Comparison of ENCODE assay signal across 19 cellular contexts in genomic region chr1:156808186-156809030, GRCh38. TPM values are rescaled to one million over a fixed set of nuclear protein-coding genes. Genes with fewer than 3 reads are reported as not detected.
DNase-seq lines count a peak whose midpoint lies in the region; ATAC-seq, FAIRE-seq and TF ChIP-seq lines count a peak whose summit lies in the region.
"Had no signal": no experiment of that assay in that cellular context is flagged by ENCODE, and none has a peak within 500 bp of the region (broad histone marks: within the 10 kb centered on the region; RNA-seq: fewer than 3 reads in every experiment).

No MANE protein-coding gene starts in this region.

- no peak for FAIRE-seq in K562 (lab: Jason Lieb, UNC)
- FAIRE-seq: keratinocyte had no signal

- peaks cover 69% of the 10 kb centered on the region for H3K4me1 Mint-ChIP-seq in activated CD4-positive, alpha-beta T cell treated with anti-CD3 and anti-CD28 coated beads, Interleukin-2, amount 10 ng/mL, durations not matched to agents 24 days and 14 days

- DNase-seq in activated CD4-positive, alpha-beta T cell treated with anti-CD3 and anti-CD28 coated beads, Interleukin-2, amount 10 ng/mL, durations not matched to agents 24 days and 14 days, result no peak
- DNase-seq in activated CD4-positive, alpha-beta T cell treated with anti-CD3 and anti-CD28 coated beads for 1 hour, result no peak
- no peak for DNase-seq in K562 (ENCODE audit: extremely low read depth in 1 of 4, low spot score in 3 of 4)
- DNase-seq in neuronal stem cell (ENCODE audit: low spot score), result no peak
- no peak for DNase-seq in left lung
- DNase-seq in GM20000 (ENCODE audit: low spot score), result no peak
- DNase-seq in erythroblast (lab: John Stamatoyannopoulos, UW), result no peak
- DNase-seq: activated CD4-positive, alpha-beta T cell treated with anti-CD3 and anti-CD28 coated beads for 4 hours; GM23248; NCI-H1436; NCI-H748 treated with DMSO at 0.1 percent for 48 hours; PC-3; T-helper 9 cell had no signal

- no peaks in the 10 kb centered on the region for H3K79me1 ChIP-seq in neuronal stem cell (ENCODE audit: low read depth, low read length)

- H3K4ac ChIP-seq in neuronal stem cell (ENCODE audit: low read length), result no peak overlapping the region

- H2BK15ac ChIP-seq in neuronal stem cell (ENCODE audit: low read length), result no peak overlapping the region

- TF ChIP-seq RAD21 in K562 (CRISPR knock-in tag; conservative IDR thresholded peaks at IDR 0.05 in 1 of 2, IDR thresholded peaks at IDR 0.05 in 1 of 2), result no peak

- H4K8ac ChIP-seq in neuronal stem cell (ENCODE audit: low read depth, low read length), result no peak overlapping the region

- H3K79me2 ChIP-seq in OCI-LY3 (ENCODE audit: low read length), result peaks cover 20% of the 10 kb centered on the region
- peaks cover 12% of the 10 kb centered on the region for H3K79me2 ChIP-seq in K562 (ENCODE audit: control insufficient read depth, insufficient read depth, low read length)

- peaks cover 82% of the 10 kb centered on the region for H3K36me3 Mint-ChIP-seq in activated CD4-positive, alpha-beta T cell treated with anti-CD3 and anti-CD28 coated beads, Interleukin-2, amount 10 ng/mL, durations not matched to agents 24 days and 14 days (ENCODE audit: low read depth)

- H3K27ac ChIP-seq in OCI-LY3 (ENCODE audit: low read length) (peak overlapping the region; percentile 88), K562 (ENCODE audit: extremely low read depth, low read depth, low read length) (no peak overlapping the region), neuronal stem cell (replicated peaks; ENCODE audit: low read length) (no peak overlapping the region), left lung (no peak overlapping the region)
- H3K27ac ChIP-seq: GM23248 had no signal

- no peaks in the 10 kb centered on the region for H3K27me3 Mint-ChIP-seq in activated CD4-positive, alpha-beta T cell treated with anti-CD3 and anti-CD28 coated beads, Interleukin-2, amount 10 ng/mL, durations not matched to agents 24 days and 14 days

- H3K27me3 ChIP-seq in OCI-LY3 (ENCODE audit: low read depth, low read length) (no peaks in the 10 kb centered on the region), K562 (ENCODE audit: control insufficient read depth in 2 of 2, insufficient read depth in 2 of 2, low read length in 2 of 2) (no peaks in the 10 kb centered on the region), neuronal stem cell (ENCODE audit: control insufficient read depth in 3 of 3, insufficient read depth in 3 of 3, low read depth in 1 of 3, low read length in 3 of 3) (peaks cover 0 to 15% (median 10%) of the 10 kb centered on the region in 3 experiments), left lung (peaks cover 0 to 11% of the 10 kb centered on the region in 2 donors)

- H2BK120ac ChIP-seq in neuronal stem cell (ENCODE audit: low read depth, low read length), result peak overlapping the region; percentile 26

- peak overlapping the region; percentile 27 for H2BK5ac ChIP-seq in neuronal stem cell (ENCODE audit: low read length)

- no peak overlapping the region for H3K18ac ChIP-seq in neuronal stem cell (ENCODE audit: low read length)

- peak overlapping the region; percentile 84 for H3K27ac Mint-ChIP-seq in activated CD4-positive, alpha-beta T cell treated with anti-CD3 and anti-CD28 coated beads, Interleukin-2, amount 10 ng/mL, durations not matched to agents 24 days and 14 days
- H3K27ac Mint-ChIP-seq: memory B cell had no signal

- in situ Hi-C loops in K562 (cut with MboI), result no loop called here

- H3K23ac ChIP-seq in neuronal stem cell (ENCODE audit: low read depth, low read length, poor library complexity), result peak overlapping the region; percentile 38

- H2AFZ ChIP-seq in OCI-LY3 (ENCODE audit: low read depth, low read length), result no peak overlapping the region
- H2AFZ ChIP-seq in K562 (ENCODE audit: low read depth, low read length), result no peak overlapping the region
- H2AFZ ChIP-seq in neuronal stem cell (ENCODE audit: low read length), result no peak overlapping the region
- H2AFZ ChIP-seq: GM23248 had no signal

- TF ChIP-seq POLR2A in K562 (conservative IDR thresholded peaks at IDR 0.05) (no peak), erythroblast (IDR thresholded peaks at IDR 0.05; ENCODE audit: low read length) (no peak)

- no peak for TF ChIP-seq EP300 in K562 (IDR thresholded peaks at IDR 0.05; ENCODE audit: low read length)

- TF ChIP-seq CTCF in OCI-LY3 (IDR thresholded peaks at IDR 0.05; ENCODE audit: low read depth, low read length) (no peak), K562 (IDR thresholded peaks at IDR 0.05 in 2 of 3, conservative IDR thresholded peaks at IDR 0.05 in 1 of 3; ENCODE audit: insufficient read depth in 2 of 3, low read depth in 1 of 3, low read length in 3 of 3) (no peak), left lung (IDR thresholded peaks at IDR 0.05) (no peak), GM20000 (IDR thresholded peaks at IDR 0.05; ENCODE audit: extremely low read depth, missing control alignments) (no peak)

- H3K4me3 Mint-ChIP-seq in activated CD4-positive, alpha-beta T cell treated with anti-CD3 and anti-CD28 coated beads, Interleukin-2, amount 10 ng/mL, durations not matched to agents 24 days and 14 days, result peak overlapping the region; percentile 62
- H3K4me3 Mint-ChIP-seq: memory B cell had no signal

- POLR2A ChIA-PET in K562 (lab: Yijun Ruan, JAX), result interaction anchor here (0.6 to 1.6 kb wide), 5 partner anchors 9 to 235 kb away, joined by 3 to 7 read pairs (median 3); partner anchors contain the start of genes ISG20L2 and METTL25B

- H3K4me3 ChIP-seq in OCI-LY3 (ENCODE audit: low read length) (peak overlapping the region; percentile 79), K562 (no peak overlapping the region), neuronal stem cell (ENCODE audit: low read length in 2 of 2) (no peak overlapping the region), left lung (no peak overlapping the region)
- H3K4me3 ChIP-seq: GM23248, smooth muscle cell had no signal

- no peak overlapping the region for H2BK12ac ChIP-seq in neuronal stem cell (ENCODE audit: low read length)

- no peaks in the 10 kb centered on the region for H3K9me3 Mint-ChIP-seq in activated CD4-positive, alpha-beta T cell treated with anti-CD3 and anti-CD28 coated beads, Interleukin-2, amount 10 ng/mL, durations not matched to agents 24 days and 14 days
- H3K9me3 Mint-ChIP-seq: memory B cell had no signal

- no peak overlapping the region for H3K14ac ChIP-seq in neuronal stem cell (ENCODE audit: low read length)

- no TSS peak for BruUV-seq in K562 (replicated peaks; lab: Mats Ljungman, UMichigan)

- H2AK5ac ChIP-seq in neuronal stem cell (ENCODE audit: low read depth, low read length), result peak overlapping the region; percentile 21

- ATAC-seq in K562, result no peak
- no peak for ATAC-seq in left lung
- ATAC-seq: PC-3 had no signal

- H3K36me3 ChIP-seq in OCI-LY3 (replicated peaks; ENCODE audit: low read depth, low read length), result peaks cover 13% of the 10 kb centered on the region
- peaks cover 25% of the 10 kb centered on the region; the same call in 2 of the 3 replicates for H3K36me3 ChIP-seq in K562 (ENCODE audit: control insufficient read depth, insufficient read depth, low read length)
- H3K36me3 ChIP-seq in neuronal stem cell (replicated peaks in 1 of 2; ENCODE audit: control insufficient read depth in 2 of 2, insufficient read depth in 2 of 2, low read length in 2 of 2), result no peaks in the 10 kb centered on the region
- no peaks in the 10 kb centered on the region for H3K36me3 ChIP-seq in left lung

- H3K9me3 ChIP-seq in OCI-LY3 (ENCODE audit: insufficient read depth, low read length) (no peaks in the 10 kb centered on the region), K562 (replicated peaks; ENCODE audit: control insufficient read depth, insufficient read depth, low read depth, low read length) (no peaks in the 10 kb centered on the region), neuronal stem cell (replicated peaks in 1 of 2; ENCODE audit: control insufficient read depth in 2 of 2, insufficient read depth in 1 of 2, low read depth in 1 of 2, low read length in 2 of 2) (no peaks in the 10 kb centered on the region), left lung (no peaks in the 10 kb centered on the region)

- H3K4me1 ChIP-seq in OCI-LY3 (ENCODE audit: low read length) (peaks cover 69% of the 10 kb centered on the region), K562 (replicated peaks in 1 of 2; ENCODE audit: control insufficient read depth in 2 of 2, insufficient read depth in 2 of 2, low read length in 2 of 2) (peaks cover 28 to 36% of the 10 kb centered on the region in 2 experiments), neuronal stem cell (ENCODE audit: control insufficient read depth in 2 of 2, insufficient read depth in 1 of 2, low read depth in 1 of 2, low read length in 2 of 2) (peaks cover under 1 to 21% of the 10 kb centered on the region in 2 donors), left lung (peaks cover 3 to 13% of the 10 kb centered on the region in 2 donors)

- H4K20me1 ChIP-seq in OCI-LY3 (ENCODE audit: insufficient read depth, low read length), result no peaks in the 10 kb centered on the region
- H4K20me1 ChIP-seq in K562 (replicated peaks; ENCODE audit: control insufficient read depth, insufficient read depth, low read length), result no peaks in the 10 kb centered on the region

- peak overlapping the region; percentile 93 for H3K9ac ChIP-seq in OCI-LY3 (ENCODE audit: low read length)
- peak overlapping the region in 1 of 2 experiments; percentile 50; a peak in 2 of 4 replicates for H3K9ac ChIP-seq in K562 (ENCODE audit: insufficient read depth in 1 of 2, low read depth in 2 of 2, low read length in 2 of 2)
- peak overlapping the region; percentile 5 for H3K9ac ChIP-seq in neuronal stem cell (ENCODE audit: low read depth, low read length, poor library complexity)
- H3K9ac ChIP-seq: GM23248 had no signal

- no peaks in the 10 kb centered on the region for H3K9me1 ChIP-seq in K562 (ENCODE audit: control insufficient read depth, insufficient read depth, low read length)

- H3K4me2 ChIP-seq in OCI-LY3 (ENCODE audit: low read length) (peak overlapping the region; percentile 99), K562 (ENCODE audit: insufficient read depth, low read length) (no peak overlapping the region), neuronal stem cell (ENCODE audit: insufficient read depth, low read length, poor library complexity, severe bottlenecking) (no peak overlapping the region)
- H3K4me2 ChIP-seq: smooth muscle cell had no signal

- 66% methylated on average over 12 of the region's 16 CpGs for WGBS in K562 (ENCODE audit: insufficient coverage, low coverage, missing lambda C conversion rate)
- no CpG with 5 or more reads among the region's 16 CpGs for WGBS in neuronal stem cell (ENCODE audit: extremely low coverage in 2 of 2, insufficient read length in 2 of 2, insufficient replicate concordance in 1 of 2), 2 donors

- H4K91ac ChIP-seq in neuronal stem cell (ENCODE audit: low read depth, low read length, poor library complexity), result no peak overlapping the region

- intact Hi-C loops in activated CD4-positive, alpha-beta T cell treated with anti-CD3 and anti-CD28 coated beads, Interleukin-2, amount 10 ng/mL, durations not matched to agents 24 days and 14 days (cut with micrococcal nuclease), result no loop called here
- intact Hi-C loops in K562 (cut with micrococcal nuclease) (no loop called here), left lung (cut with DNase I) (no loop called here)

- CTCF ChIA-PET in K562 (lab: Yijun Ruan, JAX; ENCODE audit: low intra/inter-chr PET ratio), result no interaction called here

RNA-seq across cellular contexts. Expression of gene SH2D2A, which starts 8.2 kb away (rescaled TPM):
- total RNA-seq in activated CD4-positive, alpha-beta T cell treated with anti-CD3 and anti-CD28 coated beads, Interleukin-2, amount 10 ng/mL, durations not matched to agents 24 days and 14 days, result 277 and 282 TPM in 2 replicates
- total RNA-seq in K562 (2011; cell fraction: chromatin; rRNA removed; ENCODE audit: low replicate concordance), result 15.3 and 26.9 TPM in 2 replicates
- 16.2 and 18.2 TPM in 2 replicates for total RNA-seq in K562 (2011; cell fraction: nucleolus; rRNA removed)
- total RNA-seq in K562 (2011; cell fraction: nucleoplasm; rRNA removed), result 20.7 and 27.8 TPM in 2 replicates
- total RNA-seq in K562 (2014; rRNA removed) (27.7 and 36.0 TPM in 2 replicates), K562 (2014; rRNA removed; fragmentation: Illumina TruSeq; extraction: Trizol) (4.8 and 6.9 TPM in 2 replicates), K562 (2015; rRNA removed; fragmentation: Illumina TruSeq; extraction: Trizol) (6.3 and 8.4 TPM in 2 replicates), K562 (2021) (33.6 TPM in 2 replicates), left lung (1 to 10 TPM; 1.7 to 4.4 TPM)
- polyA plus RNA-seq in K562 (2011; rRNA removed) (5.7 and 9.7 TPM in 2 replicates), K562 (2014; fragmentation: Illumina TruSeq; extraction: Trizol) (20.0 and 21.2 TPM in 2 replicates), K562 (2014; fragmentation: Nextera tagmentation; extraction: Ambion mirVana) (1 to 10 TPM in 1 of 2 experiments, under 1 TPM in 1; 0.89 to 1.1 TPM), K562 (2014; rRNA removed) (20.8 and 21.4 TPM in 2 replicates)
- polyA plus RNA-seq in K562 (2011; cell fraction: cytosol; rRNA removed), result 12.6 and 29.0 TPM in 2 replicates
- 10.6 and 25.9 TPM in 2 replicates for polyA plus RNA-seq in K562 (2011; cell fraction: nucleus; rRNA removed)
- polyA plus RNA-seq in K562 (2012), result 30.7 and 34.5 TPM in 2 replicates
- 2.2 and 4.8 TPM in 2 replicates for polyA minus RNA-seq in K562 (2011; rRNA and poly(A)+ RNA removed)
- 11.6 and 16.2 TPM in 2 replicates for polyA minus RNA-seq in K562 (2011; cell fraction: cytosol; rRNA and poly(A)+ RNA removed)
- 10.4 and 13.3 TPM in 2 replicates for polyA minus RNA-seq in K562 (2011; cell fraction: nucleus; rRNA and poly(A)+ RNA removed)
- 4.3 TPM for polyA plus RNA-seq in neuronal stem cell (2013, experiment 1 of 2)
- 3.5 TPM for polyA plus RNA-seq in neuronal stem cell (2013, experiment 2 of 2)
- total RNA-seq: GM23248 had no signal
- polyA plus RNA-seq: neural cell had no signal

RNA-seq across cellular contexts. Expression of gene PRCC, which starts 41.1 kb away (rescaled TPM):
- total RNA-seq in activated CD4-positive, alpha-beta T cell treated with anti-CD3 and anti-CD28 coated beads, Interleukin-2, amount 10 ng/mL, durations not matched to agents 24 days and 14 days, result 106 and 120 TPM in 2 replicates
- 111 and 116 TPM in 2 replicates for total RNA-seq in K562 (2011; cell fraction: chromatin; rRNA removed; ENCODE audit: low replicate concordance)
- total RNA-seq in K562 (2011; cell fraction: nucleolus; rRNA removed), result 71.5 and 89.1 TPM in 2 replicates
- total RNA-seq in K562 (2011; cell fraction: nucleoplasm; rRNA removed), result 86.8 and 90.6 TPM in 2 replicates
- total RNA-seq in K562 (2014; rRNA removed) (51.0 and 86.2 TPM in 2 replicates), K562 (2014; rRNA removed; fragmentation: Illumina TruSeq; extraction: Trizol) (32.1 and 35.1 TPM in 2 replicates), K562 (2015; rRNA removed; fragmentation: Illumina TruSeq; extraction: Trizol) (35.8 and 41.1 TPM in 2 replicates), K562 (2021) (85.3 and 89.5 TPM in 2 replicates), left lung (10 to 100 TPM; 40.7 to 56.2 TPM)
- polyA plus RNA-seq in K562 (2011; rRNA removed) (38.8 and 70.2 TPM in 2 replicates), K562 (2014; fragmentation: Illumina TruSeq; extraction: Trizol) (133 and 201 TPM in 2 replicates), K562 (2014; fragmentation: Nextera tagmentation; extraction: Ambion mirVana) (10 to 100 TPM; 23.9 to 25.5 TPM), K562 (2014; rRNA removed) (53.6 and 68.0 TPM in 2 replicates)
- 75.7 and 85.5 TPM in 2 replicates for polyA plus RNA-seq in K562 (2011; cell fraction: cytosol; rRNA removed)
- polyA plus RNA-seq in K562 (2011; cell fraction: nucleus; rRNA removed), result 64.3 and 89.5 TPM in 2 replicates
- 58.6 and 81.0 TPM in 2 replicates for polyA plus RNA-seq in K562 (2012)
- polyA minus RNA-seq in K562 (2011; rRNA and poly(A)+ RNA removed), result 66.4 and 76.9 TPM in 2 replicates
- 41.1 and 58.4 TPM in 2 replicates for polyA minus RNA-seq in K562 (2011; cell fraction: cytosol; rRNA and poly(A)+ RNA removed)
- 21.8 and 33.0 TPM in 2 replicates for polyA minus RNA-seq in K562 (2011; cell fraction: nucleus; rRNA and poly(A)+ RNA removed)
- 136 TPM for polyA plus RNA-seq in neuronal stem cell (2013, experiment 1 of 2)
- polyA plus RNA-seq in neuronal stem cell (2013, experiment 2 of 2), result 127 TPM

RNA-seq across cellular contexts. Expression of gene INSRR, which starts 50.5 kb away (rescaled TPM):
- total RNA-seq in activated CD4-positive, alpha-beta T cell treated with anti-CD3 and anti-CD28 coated beads, Interleukin-2, amount 10 ng/mL, durations not matched to agents 24 days and 14 days, result 0.68 and 0.71 TPM in 2 replicates
- total RNA-seq in K562 (2011; cell fraction: chromatin; rRNA removed; ENCODE audit: low replicate concordance), result 0.14 and 1.6 TPM in 2 replicates
- total RNA-seq in K562 (2011; cell fraction: nucleolus; rRNA removed), result 0.66 and 0.67 TPM in 2 replicates
- 0.44 and 0.46 TPM in 2 replicates for total RNA-seq in K562 (2011; cell fraction: nucleoplasm; rRNA removed)
- 0.08 TPM in 1 of 2 replicates, not detected in the other for total RNA-seq in K562 (2014; rRNA removed)
- 0.04 TPM in 1 of 2 replicates, not detected in the other for total RNA-seq in K562 (2014; rRNA removed; fragmentation: Illumina TruSeq; extraction: Trizol)
- 0.04 and 0.07 TPM in 2 replicates for total RNA-seq in K562 (2015; rRNA removed; fragmentation: Illumina TruSeq; extraction: Trizol)
- 0.18 TPM in 2 replicates for total RNA-seq in K562 (2021)
- polyA plus RNA-seq in K562 (2011; rRNA removed), result 0.06 and 0.07 TPM in 2 replicates
- 0.04 and 0.16 TPM in 2 replicates for polyA plus RNA-seq in K562 (2011; cell fraction: cytosol; rRNA removed)
- 0.44 and 1.7 TPM in 2 replicates for polyA plus RNA-seq in K562 (2011; cell fraction: nucleus; rRNA removed)
- 0.25 and 0.83 TPM in 2 replicates for polyA plus RNA-seq in K562 (2012)
- polyA plus RNA-seq in K562 (2014; fragmentation: Illumina TruSeq; extraction: Trizol), result 0.03 and 0.06 TPM in 2 replicates
- polyA plus RNA-seq in K562 (2014; fragmentation: Nextera tagmentation; extraction: Ambion mirVana), result not detected
- polyA plus RNA-seq in K562 (2014; rRNA removed), result 0.07 and 0.12 TPM in 2 replicates
- 0.09 and 0.21 TPM in 2 replicates for polyA minus RNA-seq in K562 (2011; rRNA and poly(A)+ RNA removed)
- polyA minus RNA-seq in K562 (2011; cell fraction: cytosol; rRNA and poly(A)+ RNA removed), result not detected in 2 replicates
- polyA minus RNA-seq in K562 (2011; cell fraction: nucleus; rRNA and poly(A)+ RNA removed), result 0.33 and 0.81 TPM in 2 replicates
- polyA plus RNA-seq in neuronal stem cell (2013, experiment 1 of 2), result 0.01 TPM
- 0.01 TPM for polyA plus RNA-seq in neuronal stem cell (2013, experiment 2 of 2)
- not detected for total RNA-seq in left lung
- total RNA-seq: GM23248, PC-3, pulmonary artery endothelial cell had no signal
- polyA plus RNA-seq: keratinocyte had no signal

RNA-seq across cellular contexts. Expression of gene NTRK1, which starts 52.3 kb away (rescaled TPM):
- 54.3 and 61.2 TPM in 2 replicates for total RNA-seq in activated CD4-positive, alpha-beta T cell treated with anti-CD3 and anti-CD28 coated beads, Interleukin-2, amount 10 ng/mL, durations not matched to agents 24 days and 14 days
- 54.2 and 208 TPM in 2 replicates for total RNA-seq in K562 (2011; cell fraction: chromatin; rRNA removed; ENCODE audit: low replicate concordance)
- total RNA-seq in K562 (2011; cell fraction: nucleolus; rRNA removed), result 116 and 182 TPM in 2 replicates
- total RNA-seq in K562 (2011; cell fraction: nucleoplasm; rRNA removed), result 78.5 and 79.4 TPM in 2 replicates
- total RNA-seq in K562 (2014; rRNA removed) (22.4 and 23.1 TPM in 2 replicates), K562 (2014; rRNA removed; fragmentation: Illumina TruSeq; extraction: Trizol) (3.3 and 4.8 TPM in 2 replicates), K562 (2015; rRNA removed; fragmentation: Illumina TruSeq; extraction: Trizol) (4.0 and 4.2 TPM in 2 replicates), K562 (2021) (28.0 and 30.0 TPM in 2 replicates), left lung (under 1 TPM; 0.47 to 0.97 TPM)
- polyA plus RNA-seq in K562 (2011; rRNA removed) (18.2 and 21.5 TPM in 2 replicates), K562 (2014; fragmentation: Illumina TruSeq; extraction: Trizol) (7.9 and 16.1 TPM in 2 replicates), K562 (2014; fragmentation: Nextera tagmentation; extraction: Ambion mirVana) (1 to 10 TPM in 1 of 2 experiments, under 1 TPM in 1; 0.46 to 2.3 TPM), K562 (2014; rRNA removed) (23.3 and 26.2 TPM in 2 replicates)
- 16.8 and 66.3 TPM in 2 replicates for polyA plus RNA-seq in K562 (2011; cell fraction: cytosol; rRNA removed)
- polyA plus RNA-seq in K562 (2011; cell fraction: nucleus; rRNA removed), result 93.6 and 258 TPM in 2 replicates
- polyA plus RNA-seq in K562 (2012), result 23.1 and 95.0 TPM in 2 replicates
- polyA minus RNA-seq in K562 (2011; rRNA and poly(A)+ RNA removed), result 5.4 and 15.6 TPM in 2 replicates
- 13.1 and 24.5 TPM in 2 replicates for polyA minus RNA-seq in K562 (2011; cell fraction: cytosol; rRNA and poly(A)+ RNA removed)
- polyA minus RNA-seq in K562 (2011; cell fraction: nucleus; rRNA and poly(A)+ RNA removed), result 19.4 and 42.9 TPM in 2 replicates
- 0.07 TPM for polyA plus RNA-seq in neuronal stem cell (2013, experiment 1 of 2)
- polyA plus RNA-seq in neuronal stem cell (2013, experiment 2 of 2), result 0.11 TPM

RNA-seq across cellular contexts. Expression of gene HDGF, which starts 56.9 kb away (rescaled TPM):
- 360 and 367 TPM in 2 replicates for total RNA-seq in activated CD4-positive, alpha-beta T cell treated with anti-CD3 and anti-CD28 coated beads, Interleukin-2, amount 10 ng/mL, durations not matched to agents 24 days and 14 days
- total RNA-seq in K562 (2011; cell fraction: chromatin; rRNA removed; ENCODE audit: low replicate concordance), result 54.5 and 99.5 TPM in 2 replicates
- 73.4 and 78.6 TPM in 2 replicates for total RNA-seq in K562 (2011; cell fraction: nucleolus; rRNA removed)
- total RNA-seq in K562 (2011; cell fraction: nucleoplasm; rRNA removed), result 87.7 and 114 TPM in 2 replicates
- total RNA-seq in K562 (2014; rRNA removed) (470 and 501 TPM in 2 replicates), K562 (2014; rRNA removed; fragmentation: Illumina TruSeq; extraction: Trizol) (400 and 403 TPM in 2 replicates), K562 (2015; rRNA removed; fragmentation: Illumina TruSeq; extraction: Trizol) (392 and 404 TPM in 2 replicates), K562 (2021) (390 and 425 TPM in 2 replicates), left lung (100 to 1,000 TPM; 139 to 207 TPM)
- polyA plus RNA-seq in K562 (2011; rRNA removed) (224 and 310 TPM in 2 replicates), K562 (2014; fragmentation: Illumina TruSeq; extraction: Trizol) (507 and 601 TPM in 2 replicates), K562 (2014; fragmentation: Nextera tagmentation; extraction: Ambion mirVana) (10 to 100 TPM; 38.8 to 41.8 TPM), K562 (2014; rRNA removed) (358 and 372 TPM in 2 replicates)
- 174 and 175 TPM in 2 replicates for polyA plus RNA-seq in K562 (2011; cell fraction: cytosol; rRNA removed)
- 182 and 185 TPM in 2 replicates for polyA plus RNA-seq in K562 (2011; cell fraction: nucleus; rRNA removed)
- polyA plus RNA-seq in K562 (2012), result 190 and 267 TPM in 2 replicates
- 142 and 177 TPM in 2 replicates for polyA minus RNA-seq in K562 (2011; rRNA and poly(A)+ RNA removed)
- 120 and 140 TPM in 2 replicates for polyA minus RNA-seq in K562 (2011; cell fraction: cytosol; rRNA and poly(A)+ RNA removed)
- polyA minus RNA-seq in K562 (2011; cell fraction: nucleus; rRNA and poly(A)+ RNA removed), result 33.7 and 57.2 TPM in 2 replicates
- 450 TPM for polyA plus RNA-seq in neuronal stem cell (2013, experiment 1 of 2)
- polyA plus RNA-seq in neuronal stem cell (2013, experiment 2 of 2), result 442 TPM
